In the genomic region with DNA sequence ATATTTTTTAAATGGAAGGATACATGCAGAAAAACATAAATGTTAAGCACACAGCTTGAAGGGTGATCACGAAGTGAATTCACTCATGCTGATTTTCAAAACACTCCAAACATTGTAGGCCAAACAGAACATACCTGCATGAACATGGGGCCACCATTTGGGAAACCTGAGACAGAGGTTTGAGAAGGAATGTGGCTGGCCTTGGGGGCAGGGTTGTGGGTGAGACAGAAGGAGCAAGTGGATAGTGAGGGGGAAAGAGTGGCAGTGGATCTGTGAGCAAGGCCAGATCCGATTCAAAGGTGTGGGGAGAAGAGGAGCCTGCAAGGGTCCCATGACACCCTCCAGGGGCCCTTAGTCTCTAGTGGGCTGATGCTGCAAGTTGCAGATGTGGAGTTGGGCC, we compare ENCODE assay signal across 24 cellular contexts.
A peak's percentile ranks its signal among the peaks of the same experiment; 100 is the strongest.
DNase-seq lines count a peak whose midpoint lies in the region; TF ChIP-seq lines count a peak whose summit lies in the region.
"Had no signal": no experiment of that assay in that cellular context is flagged by ENCODE, and none has a peak within 500 bp of the region (broad histone marks: within the 10 kb centered on the region; RNA-seq: fewer than 3 reads in every experiment).

No MANE protein-coding gene starts in this region.

- H3K27me3 Mint-ChIP-seq in endodermal cell (ENCODE audit: insufficient read depth) = peaks cover 3% of the 10 kb centered on the region

- no peak overlapping the region for H4K91ac ChIP-seq in neuronal stem cell (ENCODE audit: low read depth, low read length, poor library complexity)

- H3K14ac ChIP-seq in neuronal stem cell (ENCODE audit: low read length) = no peak overlapping the region

- H3K23ac ChIP-seq in neuronal stem cell (ENCODE audit: low read depth, low read length, poor library complexity) = no peak overlapping the region

- no peak overlapping the region for H2BK15ac ChIP-seq in neuronal stem cell (ENCODE audit: low read length)

- H3K36me3 Mint-ChIP-seq in endodermal cell (ENCODE audit: low read depth) = no peaks in the 10 kb centered on the region
- H3K36me3 Mint-ChIP-seq: CD14-positive monocyte had no signal

- no peak overlapping the region for H2BK120ac ChIP-seq in neuronal stem cell (ENCODE audit: low read depth, low read length)

- H2AK5ac ChIP-seq in neuronal stem cell (ENCODE audit: low read depth, low read length) = peak overlapping the region; percentile 7

- H3K4me3 ChIP-seq in endodermal cell (ENCODE audit: low read length) = no peak overlapping the region
- H3K4me3 ChIP-seq in neuronal stem cell (ENCODE audit: low read length in 2 of 2) = no peak overlapping the region
- H3K4me3 ChIP-seq: HAP-1, Peyer's patch had no signal

- no peaks in the 10 kb centered on the region for H3K9me3 Mint-ChIP-seq in endodermal cell
- H3K9me3 Mint-ChIP-seq: HFFc6 had no signal

- H2BK5ac ChIP-seq in neuronal stem cell (ENCODE audit: low read length) = no peak overlapping the region

- H3K4me1 ChIP-seq in endodermal cell (ENCODE audit: control insufficient read depth, insufficient read depth, low read length) (no peaks in the 10 kb centered on the region), neuronal stem cell (ENCODE audit: control insufficient read depth in 2 of 2, insufficient read depth in 1 of 2, low read depth in 1 of 2, low read length in 2 of 2) (peaks cover 6 to 10% of the 10 kb centered on the region in 2 donors)
- H3K4me1 ChIP-seq: BE2C, Peyer's patch had no signal

- H3K27me3 ChIP-seq in endodermal cell (ENCODE audit: control insufficient read depth, insufficient read depth, low read length, poor library complexity, severe bottlenecking) (no peaks in the 10 kb centered on the region), neuronal stem cell (ENCODE audit: control insufficient read depth in 3 of 3, insufficient read depth in 3 of 3, low read depth in 1 of 3, low read length in 3 of 3) (no peaks in the 10 kb centered on the region)
- H3K27me3 ChIP-seq: BE2C, Peyer's patch had no signal

- H3K79me1 ChIP-seq in neuronal stem cell (ENCODE audit: low read depth, low read length) = no peaks in the 10 kb centered on the region

- H3K4ac ChIP-seq in neuronal stem cell (ENCODE audit: low read length) = no peak overlapping the region

- H3K4me2 ChIP-seq in neuronal stem cell (ENCODE audit: insufficient read depth, low read length, poor library complexity, severe bottlenecking) = no peak overlapping the region

- H3K9ac ChIP-seq in endodermal cell (ENCODE audit: extremely low read depth, low read length, poor library complexity, severe bottlenecking) = no peak overlapping the region
- no peak overlapping the region for H3K9ac ChIP-seq in neuronal stem cell (ENCODE audit: low read depth, low read length, poor library complexity)

- peak; percentile 38 for DNase-seq in activated effector memory CD4-positive, alpha-beta T cell treated with anti-CD3 and anti-CD28 coated beads, Interleukin-2, amount 50 U/mL, for 16 hours
- no peak for DNase-seq in activated effector memory CD4-positive, alpha-beta T cell treated with Interleukin-2 at 50 U/mL for 16 hours
- DNase-seq in endodermal cell (no peak), neuronal stem cell (ENCODE audit: low spot score) (no peak), 8988T (no peak), activated T-cell treated with anti-CD3 and anti-CD28 coated beads for 4 hours (no peak)
- no peak for DNase-seq in stimulated activated CD4-positive, alpha-beta T cell treated with anti-CD3 and anti-CD28 coated beads, Interleukin-12 subunit alpha, Interleukin-12 subunit beta, amount 100 ng/mL, for 4 hours
- DNase-seq in activated naive CD4-positive, alpha-beta T cell treated with Interleukin-2 at 50 U/mL for 16 hours = no peak
- DNase-seq: ACHN; BE2C; Calu3; CD8-positive, alpha-beta memory T cell; DMS79 treated with DMSO at 0.1 percent for 48 hours; HFFc6; Kasumi-1; NCI-H1105; NCI-H1436 treated with DMSO at 0.1 percent for 48 hours; NCI-H2029; NCI-H446 treated with DMSO at 0.1 percent for 48 hours; Peyer's patch; SHP77 treated with DMSO at 0.1 percent for 48 hours had no signal

- TF ChIP-seq CTCF in endodermal cell (conservative IDR thresholded peaks at IDR 0.05) = no peak

- H2AFZ ChIP-seq in neuronal stem cell (ENCODE audit: low read length) = no peak overlapping the region

- H2BK12ac ChIP-seq in neuronal stem cell (ENCODE audit: low read length) = no peak overlapping the region

- H3K4me3 Mint-ChIP-seq in endodermal cell = no peak overlapping the region
- H3K4me3 Mint-ChIP-seq: CD14-positive monocyte; CD8-positive, alpha-beta memory T cell; HFFc6 had no signal

- 90 to 92% methylated on average over 2 of the region's 2 CpGs for WGBS in endodermal cell (ENCODE audit: insufficient coverage in 1 of 2, insufficient read length in 1 of 2), 2 experiments
- no CpG with 5 or more reads among the region's 2 CpGs for WGBS in neuronal stem cell (ENCODE audit: extremely low coverage in 2 of 2, insufficient read length in 2 of 2, insufficient replicate concordance in 1 of 2), 2 donors

- H3K9me3 ChIP-seq in endodermal cell (ENCODE audit: control insufficient read depth, low read length) (no peaks in the 10 kb centered on the region), neuronal stem cell (replicated peaks in 1 of 2; ENCODE audit: control insufficient read depth in 2 of 2, insufficient read depth in 1 of 2, low read depth in 1 of 2, low read length in 2 of 2) (peaks cover 0 to 2% of the 10 kb centered on the region in 2 donors)
- H3K9me3 ChIP-seq: BE2C, HAP-1, Peyer's patch had no signal

- H3K18ac ChIP-seq in neuronal stem cell (ENCODE audit: low read length) = no peak overlapping the region

- H3K27ac ChIP-seq in endodermal cell (ENCODE audit: low read depth, low read length) (no peak overlapping the region), neuronal stem cell (replicated peaks; ENCODE audit: low read length) (no peak overlapping the region)
- H3K27ac ChIP-seq: 22Rv1, Peyer's patch had no signal

- peak overlapping the region; percentile 1 for H3K27ac Mint-ChIP-seq in endodermal cell
- H3K27ac Mint-ChIP-seq: CD14-positive monocyte; CD8-positive, alpha-beta memory T cell; HFFc6 had no signal

- no peaks in the 10 kb centered on the region for H3K36me3 ChIP-seq in endodermal cell (ENCODE audit: control insufficient read depth, insufficient read depth, low read length)
- H3K36me3 ChIP-seq in neuronal stem cell (replicated peaks in 1 of 2; ENCODE audit: control insufficient read depth in 2 of 2, insufficient read depth in 2 of 2, low read length in 2 of 2) = no peaks in the 10 kb centered on the region
- H3K36me3 ChIP-seq: BE2C, HAP-1, Peyer's patch had no signal

- H4K8ac ChIP-seq in neuronal stem cell (ENCODE audit: low read depth, low read length) = no peak overlapping the region

- H3K4me1 Mint-ChIP-seq in endodermal cell = peaks cover 17% of the 10 kb centered on the region
- H3K4me1 Mint-ChIP-seq: CD14-positive monocyte; CD8-positive, alpha-beta memory T cell had no signal
